ENCODE assay signal across 27 cellular contexts in the genomic region with DNA sequence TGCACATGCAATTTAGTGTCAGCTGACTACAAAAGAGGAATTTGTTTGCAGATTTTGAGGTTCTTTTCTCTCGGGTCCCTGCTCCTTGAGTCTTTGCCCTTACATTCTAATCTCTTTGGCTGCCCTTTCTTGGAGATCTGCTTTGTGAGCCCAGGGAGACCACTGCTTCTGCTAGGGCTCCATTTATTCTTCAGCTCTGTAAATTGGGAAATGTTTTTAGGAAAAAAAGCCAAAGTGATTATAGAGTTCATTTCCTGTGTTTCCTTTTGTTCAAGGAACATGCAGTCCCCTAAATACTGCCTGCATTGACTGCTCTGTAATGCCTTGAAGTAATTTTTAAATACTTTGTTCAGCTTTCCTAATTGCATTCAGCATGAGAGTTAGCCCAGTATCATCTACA.
A peak's percentile ranks its signal among the peaks of the same experiment; 100 is the strongest.
DNase-seq lines count a peak whose midpoint lies in the region; ATAC-seq, FAIRE-seq and TF ChIP-seq lines count a peak whose summit lies in the region.
"Had no signal": no experiment of that assay in that cellular context is flagged by ENCODE, and none has a peak within 500 bp of the region (broad histone marks: within the 10 kb centered on the region; RNA-seq: fewer than 3 reads in every experiment).

No MANE protein-coding gene starts in this region.

- H3F3A ChIP-seq in smooth muscle cell (ENCODE audit: low read depth) = no peaks in the 10 kb centered on the region

- H4K20me1 ChIP-seq in H1 (replicated peaks in 1 of 2; ENCODE audit: control insufficient read depth in 1 of 2, insufficient read depth in 2 of 2, low read length in 2 of 2) (no peaks in the 10 kb centered on the region), smooth muscle cell (ENCODE audit: low read depth) (no peaks in the 10 kb centered on the region)

- H2BK12ac ChIP-seq in H1 (ENCODE audit: low read depth, low read length) = no peak overlapping the region

- H3K4me2 ChIP-seq in H1 (ENCODE audit: insufficient read depth in 1 of 2, low read depth in 2 of 2, low read length in 2 of 2) (no peak overlapping the region), smooth muscle cell (no peak overlapping the region)
- H3K4me2 ChIP-seq: KMS-11 had no signal

- no peak overlapping the region for H3K4me3 Mint-ChIP-seq in MCF 10A (ENCODE audit: unreplicated experiment)
- H3K4me3 Mint-ChIP-seq: activated CD8-positive, alpha-beta T cell treated with anti-CD3 and anti-CD28 coated beads for 36 hours; CD4-positive, alpha-beta memory T cell; naive thymus-derived CD4-positive, alpha-beta T cell; stimulated activated naive CD8-positive, alpha-beta T cell treated with anti-CD3 and anti-CD28 coated beads, Interleukin-15, amount 100 ng/mL, for 72 hours had no signal

- no peak for TF ChIP-seq CTCF in H1 (IDR thresholded peaks at IDR 0.05; ENCODE audit: control extremely low read depth in 1 of 3, insufficient read depth in 1 of 3, low read depth in 1 of 3, low read length in 3 of 3)
- no peak for TF ChIP-seq CTCF in smooth muscle cell (IDR thresholded peaks at IDR 0.05; ENCODE audit: borderline replicate concordance, insufficient read depth, poor library complexity, severe bottlenecking)
- TF ChIP-seq CTCF in foreskin keratinocyte (conservative IDR thresholded peaks at IDR 0.05) = no peak
- TF ChIP-seq CTCF in MCF 10A (IDR thresholded peaks at IDR 0.05; ENCODE audit: unreplicated experiment) = no peak

- CTCF ChIA-PET in H1 (lab: Charles Lee; ENCODE audit: partially characterized antibody) = interaction anchor here (0.9 to 1.0 kb wide), 2 partner anchors 11 to 38 kb away, joined by 3 read pairs; no protein-coding TSS in a partner anchor
- CTCF ChIA-PET in MCF 10A (lab: Yijun Ruan, JAX) = interaction anchor here (0.6 kb wide), 1 partner anchor 11 kb away, joined by 3 read pairs; no protein-coding TSS in a partner anchor

- peaks cover 5% of the 10 kb centered on the region for H3K36me3 Mint-ChIP-seq in MCF 10A (ENCODE audit: insufficient read depth, unreplicated experiment)
- H3K36me3 Mint-ChIP-seq: CD4-positive, alpha-beta memory T cell; naive thymus-derived CD4-positive, alpha-beta T cell had no signal

- FAIRE-seq in H1 (lab: Jason Lieb, UNC) = no peak
- FAIRE-seq: GM19239, TTC549 had no signal

- DNase-seq in NCI-H82 (lab: John Stamatoyannopoulos, UW) (peak; percentile 0), NCI-H82 treated with DMSO at 0.1 percent for 48 hours (lab: John Stamatoyannopoulos, UW; ENCODE audit: unreplicated experiment) (no peak), H1 (ENCODE audit: low read depth in 1 of 2, low spot score in 2 of 2) (no peak), lung microvascular endothelial cell (ENCODE audit: low read depth in 2 of 2) (peak; percentile 21 to 39), smooth muscle cell (lab: John Stamatoyannopoulos, UW; ENCODE audit: unreplicated experiment) (no peak), foreskin keratinocyte (no peak), HAP-1 (ENCODE audit: low spot score in 2 of 2) (no peak), MCF 10A (ENCODE audit: unreplicated experiment) (no peak)
- DNase-seq: activated CD4-positive, CD25-positive, alpha-beta regulatory T cell treated with anti-CD3 and anti-CD28 coated beads, Interleukin-2, amount 50 U/mL, for 72 hours; activated CD8-positive, alpha-beta T cell treated with anti-CD3 and anti-CD28 coated beads for 36 hours; activated gamma-delta T cell treated with Interleukin-2 at 50 U/mL for 16 hours; AML-193; CD4-positive, alpha-beta memory T cell; colonic mucosa; DMS 273 treated with DMSO at 0.1 percent for 48 hours; naive thymus-derived CD4-positive, alpha-beta T cell; NCI-H146; NCI-H510A; PC-3; SHP77 treated with DMSO at 0.1 percent for 48 hours; sigmoid colon; stimulated activated naive CD8-positive, alpha-beta T cell treated with anti-CD3 and anti-CD28 coated beads, Interleukin-15, amount 100 ng/mL, for 72 hours had no signal

- H3K4me1 Mint-ChIP-seq in MCF 10A (ENCODE audit: insufficient read depth, unreplicated experiment) = peaks cover 42% of the 10 kb centered on the region
- H3K4me1 Mint-ChIP-seq: CD4-positive, alpha-beta memory T cell; naive thymus-derived CD4-positive, alpha-beta T cell; stimulated activated naive CD8-positive, alpha-beta T cell treated with anti-CD3 and anti-CD28 coated beads, Interleukin-15, amount 100 ng/mL, for 72 hours had no signal

- POLR2A ChIA-PET in H1 (lab: Charles Lee; ENCODE audit: partially characterized antibody) (no interaction called here), MCF 10A (lab: Yijun Ruan, JAX) (interaction anchor here (0.6 to 2.1 kb wide), 2 partner anchors 11 to 51 kb away, joined by 5 to 7 read pairs; no protein-coding TSS in a partner anchor)

- H3K27me3 Mint-ChIP-seq in MCF 10A (ENCODE audit: insufficient read depth, unreplicated experiment) = no peaks in the 10 kb centered on the region
- H3K27me3 Mint-ChIP-seq: activated CD8-positive, alpha-beta T cell treated with anti-CD3 and anti-CD28 coated beads for 36 hours; CD4-positive, alpha-beta memory T cell; naive thymus-derived CD4-positive, alpha-beta T cell; stimulated activated naive CD8-positive, alpha-beta T cell treated with anti-CD3 and anti-CD28 coated beads, Interleukin-15, amount 100 ng/mL, for 72 hours had no signal

- H2AK5ac ChIP-seq in H1 (ENCODE audit: low read depth, low read length) = no peak overlapping the region

- ATAC-seq in foreskin keratinocyte = no peak
- ATAC-seq: activated CD8-positive, alpha-beta T cell treated with anti-CD3 and anti-CD28 coated beads for 36 hours; naive thymus-derived CD4-positive, alpha-beta T cell; PC-3; stimulated activated naive CD8-positive, alpha-beta T cell treated with anti-CD3 and anti-CD28 coated beads, Interleukin-15, amount 100 ng/mL, for 72 hours had no signal

- no peaks in the 10 kb centered on the region for H3K79me1 ChIP-seq in H1 (ENCODE audit: low read depth, low read length)

- H3K4me3 ChIP-seq in H1 (ENCODE audit: extremely low read depth in 1 of 4, insufficient read depth in 2 of 4, low read depth in 3 of 4, low read length in 4 of 4) = no peak overlapping the region
- no peak overlapping the region for H3K4me3 ChIP-seq in smooth muscle cell
- no peak overlapping the region for H3K4me3 ChIP-seq in HAP-1
- H3K4me3 ChIP-seq: colonic mucosa, sigmoid colon, tibial nerve had no signal

- H4K8ac ChIP-seq in H1 (ENCODE audit: extremely low read depth, insufficient read depth, low read length) = no peak overlapping the region

- no peaks in the 10 kb centered on the region for H3K79me2 ChIP-seq in H1 (ENCODE audit: control insufficient read depth in 1 of 2, insufficient read depth in 2 of 2, low read length in 2 of 2)
- H3K79me2 ChIP-seq in smooth muscle cell (ENCODE audit: low read depth) = no peaks in the 10 kb centered on the region

- H3K27ac Mint-ChIP-seq in MCF 10A (ENCODE audit: low read depth, unreplicated experiment) = no peak overlapping the region
- H3K27ac Mint-ChIP-seq: activated CD8-positive, alpha-beta T cell treated with anti-CD3 and anti-CD28 coated beads for 36 hours; CD4-positive, alpha-beta memory T cell; stimulated activated naive CD8-positive, alpha-beta T cell treated with anti-CD3 and anti-CD28 coated beads, Interleukin-15, amount 100 ng/mL, for 72 hours had no signal

- H3K23ac ChIP-seq in H1 (ENCODE audit: insufficient read length) = no peak overlapping the region

- H3K36me3 ChIP-seq in H1 (ENCODE audit: control insufficient read depth in 2 of 4, insufficient read depth in 4 of 4, low read length in 3 of 4) (no peaks in the 10 kb centered on the region), smooth muscle cell (ENCODE audit: low read depth) (no peaks in the 10 kb centered on the region), HAP-1 (replicated peaks) (no peaks in the 10 kb centered on the region)
- H3K36me3 ChIP-seq: colonic mucosa, sigmoid colon, tibial nerve had no signal

- H3K56ac ChIP-seq in H1 (replicated peaks; ENCODE audit: insufficient read length, low read depth, low read length) = no peak overlapping the region

- no peaks in the 10 kb centered on the region for H3K4me1 ChIP-seq in H1 (replicated peaks in 1 of 4; ENCODE audit: control insufficient read depth in 3 of 4, insufficient read depth in 4 of 4, low read length in 3 of 4)
- no peaks in the 10 kb centered on the region for H3K4me1 ChIP-seq in smooth muscle cell (ENCODE audit: low read depth)
- peaks cover 7% of the 10 kb centered on the region for H3K4me1 ChIP-seq in foreskin keratinocyte
- H3K4me1 ChIP-seq in HAP-1 = no peaks in the 10 kb centered on the region
- H3K4me1 ChIP-seq: colonic mucosa had no signal

- intact Hi-C loops in MCF 10A (cut with micrococcal nuclease) = no loop called here

- no peak for TF ChIP-seq RAD21 in H1 (IDR thresholded peaks at IDR 0.05 in 1 of 2, conservative IDR thresholded peaks at IDR 0.05 in 1 of 2; ENCODE audit: low read depth in 2 of 2, low read length in 2 of 2)

- H3K18ac ChIP-seq in H1 (ENCODE audit: extremely low read depth, low read length) = no peak overlapping the region

- H3K9me3 Mint-ChIP-seq in MCF 10A (ENCODE audit: unreplicated experiment) = peaks cover 23% of the 10 kb centered on the region

- no peaks in the 10 kb centered on the region for H3K23me2 ChIP-seq in H1 (ENCODE audit: low read depth, low read length)

- no peak overlapping the region for H4K91ac ChIP-seq in H1 (replicated peaks; ENCODE audit: insufficient read length, low read length)

- no TSS peak for BruUV-seq in MCF 10A (replicated peaks; lab: Mats Ljungman, UMichigan)

- H2BK5ac ChIP-seq in H1 (ENCODE audit: low read depth, low read length) = no peak overlapping the region

- no peak overlapping the region for H4K5ac ChIP-seq in H1 (ENCODE audit: insufficient read length, low read depth, low read length)

- H3K9ac ChIP-seq in H1 (replicated peaks in 1 of 4; ENCODE audit: extremely low read depth in 1 of 4, low read depth in 3 of 4, low read length in 3 of 4) (no peak overlapping the region), smooth muscle cell (ENCODE audit: low read depth) (no peak overlapping the region)
- H3K9ac ChIP-seq: KMS-11 had no signal

- no peak for TF ChIP-seq POLR2A in H1 (IDR thresholded peaks at IDR 0.05; ENCODE audit: control extremely low read depth in 1 of 2, low read depth in 2 of 2, low read length in 2 of 2)

- no peak overlapping the region for H3K4ac ChIP-seq in H1 (replicated peaks; ENCODE audit: insufficient read length, low read depth, low read length)

- H2BK120ac ChIP-seq in H1 (replicated peaks; ENCODE audit: low read depth, low read length) = no peak overlapping the region

- WGBS in H1 (ENCODE audit: extremely low coverage in 1 of 2, insufficient coverage in 1 of 2, insufficient read length in 1 of 2, insufficient replicate concordance in 2 of 2, low coverage in 1 of 2, low lambda C conversion rate in 2 of 2, missing lambda C conversion rate in 1 of 2), 2 experiments = 79% methylated on average over 1 of the region's 1 CpG; no CpG with 5 or more reads in 1 of the 2 experiments
- 88% methylated on average over 1 of the region's 1 CpG for WGBS in smooth muscle cell (ENCODE audit: low lambda C conversion rate)

- no peak for TF ChIP-seq EP300 in H1 (IDR thresholded peaks at IDR 0.05; ENCODE audit: borderline replicate concordance in 1 of 2, low read depth in 2 of 2, low read length in 2 of 2)

- no peak overlapping the region for H2BK20ac ChIP-seq in H1 (ENCODE audit: low read length)

- no peak overlapping the region for H3K14ac ChIP-seq in H1 (ENCODE audit: insufficient read length)

- 0 out of 2 replicates have a peak overlapping the region, but pooled peaks have one; percentile 17 for H2AFZ ChIP-seq in H1 (ENCODE audit: low read length)
- peak overlapping the region; percentile 31 for H2AFZ ChIP-seq in smooth muscle cell (ENCODE audit: low read depth)

- no peaks in the 10 kb centered on the region for H3K9me3 ChIP-seq in H1 (ENCODE audit: insufficient read depth in 2 of 2, low read depth in 1 of 2, low read length in 1 of 2)
- H3K9me3 ChIP-seq in smooth muscle cell (replicated peaks; ENCODE audit: low read depth) = no peaks in the 10 kb centered on the region
- no peaks in the 10 kb centered on the region for H3K9me3 ChIP-seq in HAP-1
- H3K9me3 ChIP-seq: colonic mucosa, sigmoid colon had no signal

- no peak overlapping the region for H2BK15ac ChIP-seq in H1 (ENCODE audit: low read length)

- in situ Hi-C loops in HAP-1 (cut with MboI; ENCODE audit: low sequenced_read_pairs) = no loop called here

- H3K27ac ChIP-seq in H1 (ENCODE audit: low read depth, low read length) = no peak overlapping the region
- no peak overlapping the region for H3K27ac ChIP-seq in smooth muscle cell (ENCODE audit: low read depth)
- no peak overlapping the region for H3K27ac ChIP-seq in foreskin keratinocyte
- H3K27ac ChIP-seq: 22Rv1, colonic mucosa, KMS-11 had no signal

- H3K27me3 ChIP-seq in H1 (replicated peaks in 1 of 4; ENCODE audit: control insufficient read depth in 3 of 4, extremely low read depth in 1 of 4, insufficient read depth in 3 of 4, low read length in 3 of 4) = no peaks in the 10 kb centered on the region
- H3K27me3 ChIP-seq in smooth muscle cell (ENCODE audit: low read depth) = no peaks in the 10 kb centered on the region
- H3K27me3 ChIP-seq in foreskin keratinocyte = no peaks in the 10 kb centered on the region
- H3K27me3 ChIP-seq in HAP-1 (ENCODE audit: low read depth) = no peaks in the 10 kb centered on the region
- H3K27me3 ChIP-seq: colonic mucosa, sigmoid colon, tibial nerve had no signal

Comparison
In these comparisons a context has a peak if more than half of its experiments do, and no peak if none do; other contexts are left out.
1. DNase-seq: peak in NCI-H82 (single experiment) and lung microvascular endothelial cell (2 of 2); none in NCI-H82 treated with DMSO at 0.1 percent for 48 hours (single experiment), H1 (0 of 2), smooth muscle cell (single experiment), foreskin keratinocyte (0 of 2), HAP-1 (0 of 2) and MCF 10A (single experiment).